10 cellular contexts compared by ENCODE assay signal in the genomic region with DNA sequence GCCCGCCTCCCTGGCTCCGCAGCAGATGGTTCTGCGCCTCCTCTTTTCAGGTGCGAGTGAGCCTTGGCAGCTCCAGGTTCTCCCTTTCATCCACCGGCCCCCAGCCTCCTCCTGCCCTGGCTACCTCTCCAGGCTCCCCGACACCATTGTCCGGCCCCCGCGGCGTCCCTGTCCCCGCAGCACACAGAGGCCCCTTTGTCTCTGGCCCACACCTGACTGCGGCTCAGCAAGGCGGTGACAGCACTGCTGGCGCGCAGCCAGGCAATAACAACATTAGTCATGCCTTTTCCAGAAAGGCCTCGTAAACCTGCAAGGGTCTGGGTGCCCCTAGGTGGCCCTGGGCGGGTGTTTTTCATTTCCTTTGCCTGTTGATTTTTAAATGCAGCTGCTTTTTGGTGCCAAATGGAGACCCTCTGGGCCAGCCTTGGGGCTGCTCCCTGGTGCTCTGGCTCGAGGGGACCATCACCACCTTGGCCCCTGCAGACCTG.
DNase-seq lines count a peak whose midpoint lies in the region; ATAC-seq and TF ChIP-seq lines count a peak whose summit lies in the region.
"Had no signal": no experiment of that assay in that cellular context is flagged by ENCODE, and none has a peak within 500 bp of the region (broad histone marks: within the 10 kb centered on the region; RNA-seq: fewer than 3 reads in every experiment).

No MANE protein-coding gene starts in this region.

- BruUV-seq in PC-9 (replicated peaks; lab: Mats Ljungman, UMichigan) (no TSS peak), mammary epithelial cell (replicated peaks; lab: Mats Ljungman, UMichigan) (no TSS peak)

- DNase-seq in stimulated activated naive CD4-positive, alpha-beta T cell treated with Interleukin-2 at 50 U/mL for 16 hours (lab: John Stamatoyannopoulos, UW) = peak; percentile 12
- no peak for DNase-seq in stimulated activated naive CD4-positive, alpha-beta T cell (lab: John Stamatoyannopoulos, UW)
- DNase-seq in PC-9 (peak; percentile 80 to 86), mammary epithelial cell (peak; percentile 93), SIG-M5 (lab: John Stamatoyannopoulos, UW) (no peak)
- DNase-seq in activated CD4-positive, CD25-positive, alpha-beta regulatory T cell (lab: John Stamatoyannopoulos, UW) = no peak

- H3K9me3 ChIP-seq in PC-9 (ENCODE audit: insufficient read depth, low read depth) (no peaks in the 10 kb centered on the region), mammary epithelial cell (replicated peaks; ENCODE audit: insufficient read depth, low read length) (no peaks in the 10 kb centered on the region), parathyroid adenoma (ENCODE audit: control insufficient read depth, low read length) (no peaks in the 10 kb centered on the region)
- H3K9me3 ChIP-seq: suprapubic skin had no signal

- in situ Hi-C loops in mammary epithelial cell (cut with MboI; ENCODE audit: low sequenced_read_pairs in 2 of 2) = no loop called here

- CTCF ChIA-PET in PC-9 (lab: Charles Lee) = interaction anchor here (0.7 kb wide), 1 partner anchor 371 kb away, joined by 3 read pairs; no protein-coding TSS in a partner anchor
- CTCF ChIA-PET in mammary epithelial cell (lab: Charles Lee; ENCODE audit: low non-redundant PET) = no interaction called here

- POLR2A ChIA-PET in PC-9 (lab: Charles Lee; ENCODE audit: unreplicated experiment) = no interaction called here

- H3K79me2 ChIP-seq in PC-9 (ENCODE audit: low read depth) (no peaks in the 10 kb centered on the region), mammary epithelial cell (ENCODE audit: insufficient read depth, low read length) (no peaks in the 10 kb centered on the region), parathyroid adenoma (no peaks in the 10 kb centered on the region)

- H3K4me3 ChIP-seq in PC-9 = peak overlapping the region; percentile 3; the same call in 1 of the 2 replicates
- no peak overlapping the region for H3K4me3 ChIP-seq in mammary epithelial cell (replicated peaks in 1 of 3; ENCODE audit: insufficient read depth in 1 of 3, low read depth in 2 of 3, low read length in 3 of 3)
- H3K4me3 ChIP-seq in parathyroid adenoma (ENCODE audit: low read depth, low read length) = no peak overlapping the region
- H3K4me3 ChIP-seq: suprapubic skin had no signal

- H2AFZ ChIP-seq in PC-9 = no peak overlapping the region
- H2AFZ ChIP-seq in mammary epithelial cell (ENCODE audit: low read depth, low read length) = no peak overlapping the region
- H2AFZ ChIP-seq in parathyroid adenoma = peak overlapping the region; percentile 50

- 0% methylated on average over 8 of the region's 18 CpGs for WGBS in mammary epithelial cell (ENCODE audit: low coverage, missing lambda C conversion rate)

- H4K20me1 ChIP-seq in PC-9 (ENCODE audit: insufficient read depth) (no peaks in the 10 kb centered on the region), mammary epithelial cell (ENCODE audit: insufficient read depth, low read length) (no peaks in the 10 kb centered on the region)

- H3K36me3 ChIP-seq in PC-9 (ENCODE audit: low read depth) (no peaks in the 10 kb centered on the region), mammary epithelial cell (ENCODE audit: insufficient read depth, low read length) (no peaks in the 10 kb centered on the region), parathyroid adenoma (ENCODE audit: control insufficient read depth, insufficient read depth, low read length) (no peaks in the 10 kb centered on the region)
- H3K36me3 ChIP-seq: suprapubic skin had no signal

- intact Hi-C loops in PC-9 (cut with micrococcal nuclease; ENCODE audit: unreplicated experiment) (no loop called here), mammary epithelial cell (cut with micrococcal nuclease) (loop anchor here (1.0 kb wide), 1 partner anchor 32 kb away; no protein-coding TSS in a partner anchor)

- peaks cover 26% of the 10 kb centered on the region for H3F3A ChIP-seq in PC-9 (ENCODE audit: insufficient read depth, low read depth)

- H3K9ac ChIP-seq in mammary epithelial cell (ENCODE audit: insufficient read depth, low read length) = no peak overlapping the region
- H3K9ac ChIP-seq in parathyroid adenoma = no peak overlapping the region

- dilution Hi-C loops in mammary epithelial cell (cut with HindIII; ENCODE audit: low sequenced_read_pairs) = no loop called here

- peak overlapping the region; percentile 66 for H3K4me2 ChIP-seq in PC-9
- peak overlapping the region; percentile 50 for H3K4me2 ChIP-seq in mammary epithelial cell (ENCODE audit: insufficient read depth, low read depth, low read length)
- H3K4me2 ChIP-seq in parathyroid adenoma (ENCODE audit: low read length) = no peak overlapping the region

- H3K27me3 ChIP-seq in PC-9 (ENCODE audit: insufficient read depth, low read depth) (no peaks in the 10 kb centered on the region), mammary epithelial cell (ENCODE audit: insufficient read depth, low read length) (no peaks in the 10 kb centered on the region), parathyroid adenoma (ENCODE audit: control insufficient read depth, insufficient read depth, low read length) (no peaks in the 10 kb centered on the region)
- H3K27me3 ChIP-seq: suprapubic skin had no signal

- no peak for TF ChIP-seq CTCF in PC-9 (conservative IDR thresholded peaks at IDR 0.05)
- peak in 1 of 2 donors; percentile 4 for TF ChIP-seq CTCF in mammary epithelial cell (conservative IDR thresholded peaks at IDR 0.05 in 1 of 2, IDR thresholded peaks at IDR 0.05 in 1 of 2; ENCODE audit: extremely low read depth in 1 of 2, insufficient read depth in 1 of 2, low read depth in 1 of 2, low read length in 2 of 2)
- TF ChIP-seq CTCF in parathyroid adenoma (IDR thresholded peaks at IDR 0.05) = no peak

- H3K9me2 ChIP-seq in PC-9 (ENCODE audit: insufficient read depth) = no peaks in the 10 kb centered on the region

- H3K4me1 ChIP-seq in PC-9 (replicated peaks; ENCODE audit: insufficient read depth) (peaks cover 64% of the 10 kb centered on the region), mammary epithelial cell (ENCODE audit: insufficient read depth, low read length) (peaks cover 59% of the 10 kb centered on the region), parathyroid adenoma (no peaks in the 10 kb centered on the region)

- ATAC-seq in HG03135 (IDR thresholded peaks at IDR 0.05; ENCODE audit: unreplicated experiment) = no peak

- H3K27ac ChIP-seq in PC-9 (0 out of 2 replicates have a peak overlapping the region, but pooled peaks have one; percentile 39), mammary epithelial cell (ENCODE audit: insufficient read depth, low read depth, low read length) (peak overlapping the region; percentile 45), parathyroid adenoma (no peak overlapping the region)
- H3K27ac ChIP-seq: C4-2B had no signal

Comparison
In these comparisons a context has a peak if more than half of its experiments do, and no peak if none do; other contexts are left out.
1. DNase-seq: peak in stimulated activated naive CD4-positive, alpha-beta T cell treated with Interleukin-2 at 50 U/mL for 16 hours (single experiment), PC-9 (2 of 2) and mammary epithelial cell (single experiment); none in stimulated activated naive CD4-positive, alpha-beta T cell (0 of 6), activated CD4-positive, CD25-positive, alpha-beta regulatory T cell (0 of 4) and SIG-M5 (single experiment).